5 cellular contexts compared by ENCODE assay signal in genomic region chr6:112479975-112480374, GRCh38.
DNase-seq lines count a peak whose midpoint lies in the region; ATAC-seq, FAIRE-seq and TF ChIP-seq lines count a peak whose summit lies in the region.
"Not testable (repeated sequence)": the region's sequence is repeated elsewhere in the genome, so short reads cannot be mapped to it uniquely, and the experiment has no call there.

No MANE protein-coding gene starts in this region.

- intact Hi-C loops in Calu3 (cut with micrococcal nuclease; ENCODE audit: unreplicated experiment): loop anchor here (1.0 kb wide), 1 partner anchor 58 kb away; no protein-coding TSS in a partner anchor
- intact Hi-C loops in K562 (cut with micrococcal nuclease): not testable (repeated sequence)

- not testable (repeated sequence) for H3K9me3 Mint-ChIP-seq in Calu3 (ENCODE audit: low read depth, unreplicated experiment); nephron progenitor cell

- H3K36me3 Mint-ChIP-seq in Calu3 (ENCODE audit: insufficient read depth, unreplicated experiment); nephron progenitor cell (ENCODE audit: low read depth): not testable (repeated sequence)

- not testable (repeated sequence) for ATAC-seq in RWPE2 (ENCODE audit: low read depth); K562

- H3K36me3 ChIP-seq in HEK293 (ENCODE audit: control insufficient read depth in 2 of 2, insufficient read depth in 1 of 2, low read length in 2 of 2); RWPE2 (ENCODE audit: low read depth); K562 (ENCODE audit: control insufficient read depth, insufficient read depth, low read length): not testable (repeated sequence)

- H3K4me2 ChIP-seq in K562 (ENCODE audit: insufficient read depth, low read length): not testable (repeated sequence)

- not testable (repeated sequence) for TF ChIP-seq POLR2A in K562 (conservative IDR thresholded peaks at IDR 0.05)

- not testable (repeated sequence) for H3K27ac ChIP-seq in HEK293 (ENCODE audit: extremely low read depth, low read depth, low read length); K562 (ENCODE audit: extremely low read depth, low read depth, low read length)
- H3K27ac ChIP-seq in RWPE2 (ENCODE audit: poor library complexity, severe bottlenecking): peak overlapping the region; percentile 29

- TF ChIP-seq RAD21 in K562 (CRISPR knock-in tag; conservative IDR thresholded peaks at IDR 0.05 in 1 of 2, IDR thresholded peaks at IDR 0.05 in 1 of 2): not testable (repeated sequence)

- peak overlapping the region; percentile 21 for H3K27ac Mint-ChIP-seq in Calu3 (ENCODE audit: unreplicated experiment)
- H3K27ac Mint-ChIP-seq in nephron progenitor cell: peak overlapping the region; percentile 64

- not testable (repeated sequence) for TF ChIP-seq EP300 in K562 (IDR thresholded peaks at IDR 0.05; ENCODE audit: low read length)

- not testable (repeated sequence) for H3K27me3 Mint-ChIP-seq in Calu3 (ENCODE audit: unreplicated experiment); nephron progenitor cell (ENCODE audit: low read depth, poor library complexity)

- not testable (repeated sequence) for H3K9ac ChIP-seq in K562 (ENCODE audit: insufficient read depth in 1 of 2, low read depth in 2 of 2, low read length in 2 of 2)

- H3K27me3 ChIP-seq in RWPE2 (ENCODE audit: insufficient read depth, poor library complexity, severe bottlenecking); K562 (ENCODE audit: control insufficient read depth in 2 of 2, insufficient read depth in 2 of 2, low read length in 2 of 2): not testable (repeated sequence)

- not testable (repeated sequence) for H3K4me1 ChIP-seq in HEK293 (ENCODE audit: control insufficient read depth, insufficient read depth, low read length); RWPE2 (ENCODE audit: insufficient read depth, poor library complexity, severe bottlenecking); K562 (replicated peaks in 1 of 2; ENCODE audit: control insufficient read depth in 2 of 2, insufficient read depth in 2 of 2, low read length in 2 of 2)

- not testable (repeated sequence) for TF ChIP-seq CTCF in Calu3 (IDR thresholded peaks at IDR 0.05; ENCODE audit: unreplicated experiment); HEK293 (tag by site-specific recombination; IDR thresholded peaks at IDR 0.05); RWPE2 (IDR thresholded peaks at IDR 0.05; ENCODE audit: poor library complexity, severe bottlenecking); K562 (IDR thresholded peaks at IDR 0.05 in 2 of 3, conservative IDR thresholded peaks at IDR 0.05 in 1 of 3; ENCODE audit: insufficient read depth in 2 of 3, low read depth in 1 of 3, low read length in 3 of 3); nephron progenitor cell (IDR thresholded peaks at IDR 0.05)

- not testable (repeated sequence) for BruUV-seq in Calu3 (replicated peaks; lab: Mats Ljungman, UMichigan); K562 (replicated peaks; lab: Mats Ljungman, UMichigan)

- in situ Hi-C loops in K562 (cut with MboI): not testable (repeated sequence)

- H3K79me2 ChIP-seq in K562 (ENCODE audit: control insufficient read depth, insufficient read depth, low read length): not testable (repeated sequence)

- H3K4me3 Mint-ChIP-seq in Calu3 (ENCODE audit: low read depth, unreplicated experiment); nephron progenitor cell: not testable (repeated sequence)

- not testable (repeated sequence) for FAIRE-seq in K562 (lab: Jason Lieb, UNC)

- H2AFZ ChIP-seq in K562 (ENCODE audit: low read depth, low read length): not testable (repeated sequence)

- CTCF ChIA-PET in Calu3 (lab: Charles Lee); HEK293 (lab: Yijun Ruan, JAX); K562 (lab: Yijun Ruan, JAX; ENCODE audit: low intra/inter-chr PET ratio): not testable (repeated sequence)

- H3K9me3 ChIP-seq in HEK293 (ENCODE audit: control insufficient read depth, insufficient read depth, low read depth, low read length); RWPE2 (ENCODE audit: severe bottlenecking); K562 (replicated peaks; ENCODE audit: control insufficient read depth, insufficient read depth, low read depth, low read length): not testable (repeated sequence)

- DNase-seq in Calu3; RWPE2 (ENCODE audit: low spot score); K562 (ENCODE audit: extremely low read depth in 1 of 4, low spot score in 3 of 4); nephron progenitor cell: not testable (repeated sequence)

- H3K4me3 ChIP-seq in HEK293 (ENCODE audit: low read depth, low read length); RWPE2 (ENCODE audit: severe bottlenecking); K562: not testable (repeated sequence)

- 0% methylated on average over 5 of the region's 5 CpGs for WGBS in K562 (ENCODE audit: insufficient coverage, low coverage, missing lambda C conversion rate)

- not testable (repeated sequence) for H4K20me1 ChIP-seq in K562 (replicated peaks; ENCODE audit: control insufficient read depth, insufficient read depth, low read length)

- POLR2A ChIA-PET in HEK293 (lab: Yijun Ruan, JAX); K562 (lab: Yijun Ruan, JAX): not testable (repeated sequence)

- H3K9me1 ChIP-seq in K562 (ENCODE audit: control insufficient read depth, insufficient read depth, low read length): not testable (repeated sequence)

- peaks cover 19% of the 10 kb centered on the region for H3K4me1 Mint-ChIP-seq in Calu3 (ENCODE audit: low read depth, unreplicated experiment)
- H3K4me1 Mint-ChIP-seq in nephron progenitor cell: not testable (repeated sequence)

TF ChIP-seq in HEK293, 187 proteins besides CTCF, POLR2A, EP300 and RAD21:
- TF ChIP-seq ZNF366 (tag by site-specific recombination; conservative IDR thresholded peaks at IDR 0.05): 0 out of 2 replicates have a peak, but pooled peaks have one; percentile 24

TF ChIP-seq in K562, 482 proteins besides CTCF, POLR2A, EP300 and RAD21:
- peak; percentile 51 for TF ChIP-seq PCBP2 (IDR thresholded peaks at IDR 0.05; ENCODE audit: low read depth, low read length, poor library complexity, severe bottlenecking)
TF ChIP-seq in K562: peak in this region for 1; not testable (repeated sequence) for 481.
